ENCODE assay signal across 12 cellular contexts in genomic region chr20:57618766-57619052, GRCh38. TPM values are rescaled to one million over a fixed set of nuclear protein-coding genes. Genes with fewer than 3 reads are reported as not detected.
A peak's percentile ranks its signal among the peaks of the same experiment; 100 is the strongest.
DNase-seq lines count a peak whose midpoint lies in the region; ATAC-seq and TF ChIP-seq lines count a peak whose summit lies in the region.
"Had no signal": no experiment of that assay in that cellular context is flagged by ENCODE, and none has a peak within 500 bp of the region (broad histone marks: within the 10 kb centered on the region; RNA-seq: fewer than 3 reads in every experiment).

No MANE protein-coding gene starts in this region.

- H3K4me3 ChIP-seq in BLaER1 treated with 17β-estradiol and CSF1 and Interleukin-3, amounts not matched to agents 10 nM and 100 nM = peak overlapping the region; percentile 1 to 52 (median 26); a peak in 14 of 20 replicates
- H3K4me3 ChIP-seq in GM12864 (ENCODE audit: low read depth, low read length) (peak overlapping the region; percentile 61), lung (no peak overlapping the region), A673 (ENCODE audit: low read depth, low read length, poor library complexity, severe bottlenecking) (no peak overlapping the region), neural progenitor cell (no peak overlapping the region)

- H3K36me3 Mint-ChIP-seq in activated B cell treated with CpG ODN at 0.5 μM for 24 hours (ENCODE audit: low read depth) (peaks cover 31% of the 10 kb centered on the region), neural progenitor cell (no peaks in the 10 kb centered on the region)

- no peaks in the 10 kb centered on the region for H3K27me3 Mint-ChIP-seq in activated B cell treated with CpG ODN at 0.5 μM for 24 hours
- H3K27me3 Mint-ChIP-seq in neural progenitor cell (ENCODE audit: insufficient read depth, low read depth) = peaks cover 9% of the 10 kb centered on the region

- ATAC-seq in activated B cell treated with CpG ODN at 0.5 μM for 24 hours (ENCODE audit: low read depth) = no peak
- ATAC-seq in lung (ENCODE audit: insufficient read depth, low FRiP score) = no peak

- H3K9ac ChIP-seq in BLaER1 treated with 17β-estradiol and CSF1 and Interleukin-3, amounts not matched to agents 10 nM and 100 nM = peak overlapping the region in 8 of 11 experiments; percentile 1 to 55 (median 30); a peak in 10 of 22 replicates
- H3K9ac ChIP-seq in neural progenitor cell = no peak overlapping the region

- no peak overlapping the region for H2AFZ ChIP-seq in neural progenitor cell (replicated peaks)

- H3K4me2 ChIP-seq in BLaER1 treated with 17β-estradiol and CSF1 and Interleukin-3, amounts not matched to agents 10 nM and 100 nM = peak overlapping the region; percentile 87 to 97 (median 94)
- no peak overlapping the region for H3K4me2 ChIP-seq in neural progenitor cell

- H3K9me3 ChIP-seq in BLaER1 treated with 17β-estradiol and CSF1 and Interleukin-3, amounts not matched to agents 10 nM and 100 nM (replicated peaks in 1 of 11) = 0 out of 22 replicates have a peak, but pooled peaks cover 0 to under 1% (median 0%) of the 10 kb centered on the region in 11 experiments
- H3K9me3 ChIP-seq in lung (ENCODE audit: control insufficient read depth in 2 of 2, insufficient read depth in 1 of 2, low read length in 1 of 2) (no peaks in the 10 kb centered on the region), A673 (ENCODE audit: low read depth, low read length, poor library complexity, severe bottlenecking) (no peaks in the 10 kb centered on the region), neural progenitor cell (ENCODE audit: low read depth) (no peaks in the 10 kb centered on the region)

- TF ChIP-seq CTCF in GM12864 (IDR thresholded peaks at IDR 0.05; ENCODE audit: low read depth, low read length, missing control alignments) = no peak
- TF ChIP-seq CTCF in activated B cell treated with CpG ODN at 0.5 μM for 24 hours (IDR thresholded peaks at IDR 0.05) = no peak
- no peak for TF ChIP-seq CTCF in lung (IDR thresholded peaks at IDR 0.05; ENCODE audit: control extremely low read depth, extremely low read depth)
- TF ChIP-seq CTCF in A673 (conservative IDR thresholded peaks at IDR 0.05; ENCODE audit: low read depth, low read length) = no peak
- no peak for TF ChIP-seq CTCF in neural progenitor cell (IDR thresholded peaks at IDR 0.05)

- WGBS in lung, 2 donors = 69 to 77% methylated on average over 6 of the region's 6 CpGs

- no peaks in the 10 kb centered on the region for H3K79me2 ChIP-seq in neural progenitor cell (ENCODE audit: low read depth)

- H3K27ac Mint-ChIP-seq in activated B cell treated with CpG ODN at 0.5 μM for 24 hours = peak overlapping the region; percentile 94
- no peak overlapping the region for H3K27ac Mint-ChIP-seq in neural progenitor cell
- H3K27ac Mint-ChIP-seq: H9 had no signal

- peak overlapping the region in 10 of 11 experiments; percentile 1 to 62 (median 36); a peak in 14 of 22 replicates for H3K27ac ChIP-seq in BLaER1 treated with 17β-estradiol and CSF1 and Interleukin-3, amounts not matched to agents 10 nM and 100 nM
- peak overlapping the region in 1 of 2 donors; percentile 35 for H3K27ac ChIP-seq in lung (ENCODE audit: low read depth in 1 of 2, low read length in 1 of 2)
- H3K27ac ChIP-seq in A673 (ENCODE audit: low read depth, low read length, poor library complexity, severe bottlenecking) = no peak overlapping the region
- no peak overlapping the region for H3K27ac ChIP-seq in neural progenitor cell

- POLR2A ChIA-PET in activated B cell treated with CpG ODN at 0.5 μM for 24 hours (lab: Charles Lee) (interaction anchor here (0.8 to 4.9 kb wide), 23 partner anchors 9 to 1226 kb away, joined by 3 to 188 read pairs (median 9); partner anchors contain the start of genes AURKA, CSTF1, PMEPA1 and RBM38), A673 (lab: Charles Lee; ENCODE audit: low non-redundant PET) (no interaction called here)

- H3K27me3 ChIP-seq in BLaER1 treated with 17β-estradiol and CSF1 and Interleukin-3, amounts not matched to agents 10 nM and 100 nM = peaks cover 0 to 43% (median 23%) of the 10 kb centered on the region in 11 experiments; a peak in 14 of 22 replicates
- H3K27me3 ChIP-seq in lung (ENCODE audit: control insufficient read depth, insufficient read depth) (peaks cover 6% of the 10 kb centered on the region), A673 (replicated peaks; ENCODE audit: insufficient read depth, low read depth, low read length, poor library complexity) (no peaks in the 10 kb centered on the region), neural progenitor cell (no peaks in the 10 kb centered on the region)

- intact Hi-C loops in activated B cell treated with CpG ODN at 0.5 μM for 24 hours (cut with micrococcal nuclease) = loop anchor here (1.0 to 10.0 kb wide), 11 partner anchors 21 to 1386 kb away; partner anchors contain the start of genes CTSZ, RBM38 and RTF2
- intact Hi-C loops in A673 (cut with micrococcal nuclease; ENCODE audit: unreplicated experiment) = no loop called here

- DNase-seq in GM12864 (ENCODE audit: low read depth) = no peak
- no peak for DNase-seq in activated B cell treated with CpG ODN at 0.5 μM for 24 hours
- peak; percentile 14 for DNase-seq in lung (ENCODE audit: low spot score)
- DNase-seq in cerebellar nuclear complex (lab: John Stamatoyannopoulos, UW) = no peak
- no peak for DNase-seq in A673 (ENCODE audit: low spot score)
- no peak for DNase-seq in DMS 273 treated with DMSO at 0.1 percent for 48 hours (lab: John Stamatoyannopoulos, UW)
- DNase-seq in neural progenitor cell (ENCODE audit: low spot score) = no peak
- DNase-seq: H9, NCI-H2029 treated with DMSO at 0.1 percent for 48 hours had no signal

- H3K4me3 Mint-ChIP-seq in activated B cell treated with CpG ODN at 0.5 μM for 24 hours = peak overlapping the region; percentile 84
- H3K4me3 Mint-ChIP-seq in neural progenitor cell = no peak overlapping the region
- H3K4me3 Mint-ChIP-seq: H9, nephron had no signal

- H3K9me3 Mint-ChIP-seq in activated B cell treated with CpG ODN at 0.5 μM for 24 hours (no peaks in the 10 kb centered on the region), neural progenitor cell (no peaks in the 10 kb centered on the region)
- H3K9me3 Mint-ChIP-seq: nephron had no signal

- BruUV-seq in A673 (replicated peaks; lab: Mats Ljungman, UMichigan) = no TSS peak

- H3K4me1 Mint-ChIP-seq in activated B cell treated with CpG ODN at 0.5 μM for 24 hours (peaks cover 63% of the 10 kb centered on the region), neural progenitor cell (peaks cover 5% of the 10 kb centered on the region)

- H3K4me1 ChIP-seq in BLaER1 treated with 17β-estradiol and CSF1 and Interleukin-3, amounts not matched to agents 10 nM and 100 nM = peaks cover 41 to 84% (median 72%) of the 10 kb centered on the region in 10 experiments
- H3K4me1 ChIP-seq in lung (ENCODE audit: control insufficient read depth in 2 of 2, insufficient read depth in 2 of 2, low read length in 2 of 2) (no peaks in the 10 kb centered on the region), A673 (ENCODE audit: insufficient read depth, low read length, poor library complexity, severe bottlenecking) (no peaks in the 10 kb centered on the region), neural progenitor cell (no peaks in the 10 kb centered on the region)

- H3K36me3 ChIP-seq in BLaER1 treated with 17β-estradiol and CSF1 and Interleukin-3, amounts not matched to agents 10 nM and 100 nM = no peaks in the 10 kb centered on the region
- H3K36me3 ChIP-seq in lung (ENCODE audit: control insufficient read depth in 2 of 2, insufficient read depth in 2 of 2, low read length in 2 of 2) = no peaks in the 10 kb centered on the region
- H3K36me3 ChIP-seq in A673 (ENCODE audit: insufficient read depth, low read length, poor library complexity, severe bottlenecking) = no peaks in the 10 kb centered on the region
- no peaks in the 10 kb centered on the region for H3K36me3 ChIP-seq in neural progenitor cell

- H3F3A ChIP-seq in neural progenitor cell (ENCODE audit: low read depth) = no peaks in the 10 kb centered on the region

- H4K20me1 ChIP-seq in BLaER1 treated with 17β-estradiol and CSF1 and Interleukin-3, amounts not matched to agents 10 nM and 100 nM = peaks cover 0 to 18% (median 0%) of the 10 kb centered on the region in 11 experiments; a peak in 4 of 22 replicates
- H4K20me1 ChIP-seq in neural progenitor cell (ENCODE audit: low read depth) = no peaks in the 10 kb centered on the region

- CTCF ChIA-PET in activated B cell treated with CpG ODN at 0.5 μM for 24 hours (lab: Charles Lee) (interaction anchor here (1.0 to 4.2 kb wide), 6 partner anchors 9 to 561 kb away, joined by 3 to 29 read pairs (median 8); no protein-coding TSS in a partner anchor), A673 (lab: Charles Lee) (no interaction called here)

RNA-seq across cellular contexts. Expression of gene ZBP1, which starts 1.5 kb away (rescaled TPM):
- total RNA-seq in activated B cell treated with CpG ODN at 0.5 μM for 24 hours = 16.5 and 17.8 TPM in 2 replicates
- total RNA-seq in lung = 1 to 10 TPM; 1.3 to 3.0 TPM
- polyA plus RNA-seq in lung = 1 to 10 TPM; 1.9 to 5.3 TPM
- total RNA-seq in A673 (2021) = not detected in 2 replicates
- total RNA-seq in neural progenitor cell (ENCODE audit: low replicate concordance) = not detected in 2 replicates
- total RNA-seq: H9 had no signal

RNA-seq across cellular contexts. Expression of gene PCK1, which starts 57.8 kb away (rescaled TPM):
- total RNA-seq in activated B cell treated with CpG ODN at 0.5 μM for 24 hours = not detected in 2 replicates
- total RNA-seq in lung = 1 to 10 TPM in 1 of 2 donors, under 1 TPM in 1; 0.89 to 1.7 TPM
- under 1 TPM; 0.05 to 0.22 TPM for polyA plus RNA-seq in lung
- not detected in 2 replicates for total RNA-seq in A673 (2021)
- not detected in 2 replicates for total RNA-seq in neural progenitor cell (ENCODE audit: low replicate concordance)
- total RNA-seq: H9; T-helper 1 cell treated with Interleukin-12 subunit alpha and Interleukin-12 subunit beta and Interleukin-4 antibody, amounts not matched to agents 30 ng/mL and 1 ng/mL, for 36 hours had no signal

Comparison
In these comparisons a context has a peak if more than half of its experiments do, and no peak if none do; other contexts are left out.
1. H3K27ac ChIP-seq: peak in BLaER1 treated with 17β-estradiol and CSF1 and Interleukin-3, amounts not matched to agents 10 nM and 100 nM (10 of 11); none in A673 (single experiment) and neural progenitor cell (single experiment).
2. H3K4me3 ChIP-seq: peak in BLaER1 treated with 17β-estradiol and CSF1 and Interleukin-3, amounts not matched to agents 10 nM and 100 nM (10 of 10) and GM12864 (single experiment); none in lung (single experiment), A673 (single experiment) and neural progenitor cell (single experiment).